Comparison of ENCODE assay signal across 8 cellular contexts in the genomic region with DNA sequence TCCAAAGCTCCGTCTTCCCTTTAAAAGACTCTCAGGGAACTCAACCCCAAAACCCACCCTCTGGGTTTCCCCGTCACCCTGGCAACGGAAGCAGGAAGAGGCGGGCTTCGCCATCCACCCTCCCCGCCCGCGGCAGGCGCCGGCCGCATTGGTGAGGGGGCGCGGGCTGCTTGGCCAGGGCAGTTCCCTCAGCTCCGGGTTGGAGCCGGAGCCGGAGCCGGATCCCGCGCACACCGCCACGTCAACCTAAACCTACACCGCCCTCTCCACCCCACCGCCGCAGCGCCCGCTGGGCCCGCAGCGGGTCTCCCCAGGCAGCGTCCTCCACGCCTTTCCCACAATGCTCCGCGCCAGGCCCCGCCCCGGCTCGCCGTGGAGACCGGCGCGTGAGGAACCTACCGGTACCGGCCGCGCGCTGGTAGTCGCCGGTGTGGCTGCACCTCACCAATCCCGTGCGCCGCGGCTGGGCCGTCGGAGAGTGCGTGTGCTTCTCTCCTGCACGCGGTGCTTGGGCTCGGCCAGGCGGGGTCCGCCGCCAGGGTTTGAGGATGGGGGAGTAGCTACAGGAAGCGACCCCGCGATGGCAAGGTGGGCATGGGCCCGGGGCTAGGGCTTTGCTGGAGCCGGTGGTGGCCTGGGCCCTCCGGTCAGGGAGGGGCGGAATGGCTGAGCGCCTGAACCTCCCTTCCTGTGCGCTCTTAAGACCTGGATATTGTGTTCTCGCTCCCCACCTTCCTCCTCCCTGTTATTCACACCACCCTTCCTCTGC. TPM values are rescaled to one million over a fixed set of nuclear protein-coding genes. Genes with fewer than 3 reads are reported as not detected.
DNase-seq lines count a peak whose midpoint lies in the region; ATAC-seq lines count a peak whose summit lies in the region.

A gene with protein sequence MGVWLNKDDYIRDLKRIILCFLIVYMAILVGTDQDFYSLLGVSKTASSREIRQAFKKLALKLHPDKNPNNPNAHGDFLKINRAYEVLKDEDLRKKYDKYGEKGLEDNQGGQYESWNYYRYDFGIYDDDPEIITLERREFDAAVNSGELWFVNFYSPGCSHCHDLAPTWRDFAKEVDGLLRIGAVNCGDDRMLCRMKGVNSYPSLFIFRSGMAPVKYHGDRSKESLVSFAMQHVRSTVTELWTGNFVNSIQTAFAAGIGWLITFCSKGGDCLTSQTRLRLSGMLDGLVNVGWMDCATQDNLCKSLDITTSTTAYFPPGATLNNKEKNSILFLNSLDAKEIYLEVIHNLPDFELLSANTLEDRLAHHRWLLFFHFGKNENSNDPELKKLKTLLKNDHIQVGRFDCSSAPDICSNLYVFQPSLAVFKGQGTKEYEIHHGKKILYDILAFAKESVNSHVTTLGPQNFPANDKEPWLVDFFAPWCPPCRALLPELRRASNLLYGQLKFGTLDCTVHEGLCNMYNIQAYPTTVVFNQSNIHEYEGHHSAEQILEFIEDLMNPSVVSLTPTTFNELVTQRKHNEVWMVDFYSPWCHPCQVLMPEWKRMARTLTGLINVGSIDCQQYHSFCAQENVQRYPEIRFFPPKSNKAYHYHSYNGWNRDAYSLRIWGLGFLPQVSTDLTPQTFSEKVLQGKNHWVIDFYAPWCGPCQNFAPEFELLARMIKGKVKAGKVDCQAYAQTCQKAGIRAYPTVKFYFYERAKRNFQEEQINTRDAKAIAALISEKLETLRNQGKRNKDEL (plus strand): TSS at position 362 of the 769 bp plus-strand sequence. CDS start 1,830 bp downstream, outside the sequence.

- peak; percentile 64 for DNase-seq in 8988T
- peak; percentile 63 for DNase-seq in NCI-H2081 treated with DMSO at 0.1 percent for 48 hours (lab: John Stamatoyannopoulos, UW)
- peak; percentile 90 for DNase-seq in UCSD-AML1 (lab: John Stamatoyannopoulos, UW; ENCODE audit: unreplicated experiment)
- peak; percentile 82 for DNase-seq in brain pericyte (ENCODE audit: low read depth, low spot score)

- H3K36me3 ChIP-seq in iPS-15b (ENCODE audit: control insufficient read depth, insufficient read depth, low read length) (no peaks in the 10 kb centered on the region), skeletal muscle satellite cell (ENCODE audit: insufficient read depth, low read length) (peaks cover 10% of the 10 kb centered on the region)

- peak within 1 kb of the TSS; percentile 89 for H3K4me2 ChIP-seq in skeletal muscle satellite cell (ENCODE audit: low read length)

- ATAC-seq in GM18511 (IDR thresholded peaks at IDR 0.05; ENCODE audit: unreplicated experiment) (peak; percentile 86), HG03025 (IDR thresholded peaks at IDR 0.05; ENCODE audit: low FRiP score, unreplicated experiment) (peak; percentile 86)

- H3K4me1 ChIP-seq in iPS-15b (ENCODE audit: control insufficient read depth, insufficient read depth, low read length) (peaks cover 5% of the 10 kb centered on the region), skeletal muscle satellite cell (ENCODE audit: control insufficient read depth, insufficient read depth, low read length) (peaks cover 15% of the 10 kb centered on the region)

- H3K27me3 ChIP-seq in iPS-15b (ENCODE audit: control insufficient read depth, insufficient read depth, low read length): no peaks in the 10 kb centered on the region
- no peaks in the 10 kb centered on the region for H3K27me3 ChIP-seq in skeletal muscle satellite cell (ENCODE audit: control insufficient read depth, insufficient read depth, low read length)

- no peaks in the 10 kb centered on the region for H3K9me3 ChIP-seq in iPS-15b (ENCODE audit: control insufficient read depth, insufficient read depth, low read length)
- no peaks in the 10 kb centered on the region for H3K9me3 ChIP-seq in skeletal muscle satellite cell (replicated peaks; ENCODE audit: low read length)

- H3K9ac ChIP-seq in iPS-15b (ENCODE audit: low read depth, low read length): peak within 1 kb of the TSS; percentile 92
- peak within 1 kb of the TSS; percentile 92 for H3K9ac ChIP-seq in skeletal muscle satellite cell (ENCODE audit: low read depth, low read length)

- H3K4me3 ChIP-seq in iPS-15b (ENCODE audit: low read depth, low read length) (peak within 1 kb of the TSS; percentile 97), skeletal muscle satellite cell (ENCODE audit: low read length) (peak within 1 kb of the TSS; percentile 95)

RNA-seq across cellular contexts. Expression of the gene that starts here (rescaled TPM):
- 114 and 118 TPM in 2 replicates for total RNA-seq in skeletal muscle satellite cell (2012; rRNA removed)

Comparison
In these comparisons a context has a peak if more than half of its experiments do, and no peak if none do; other contexts are left out.
1. Peak in every context shown above with its lines: DNase-seq, ATAC-seq and H3K4me3 ChIP-seq.